8 cellular contexts compared by ENCODE assay signal in the genomic region with DNA sequence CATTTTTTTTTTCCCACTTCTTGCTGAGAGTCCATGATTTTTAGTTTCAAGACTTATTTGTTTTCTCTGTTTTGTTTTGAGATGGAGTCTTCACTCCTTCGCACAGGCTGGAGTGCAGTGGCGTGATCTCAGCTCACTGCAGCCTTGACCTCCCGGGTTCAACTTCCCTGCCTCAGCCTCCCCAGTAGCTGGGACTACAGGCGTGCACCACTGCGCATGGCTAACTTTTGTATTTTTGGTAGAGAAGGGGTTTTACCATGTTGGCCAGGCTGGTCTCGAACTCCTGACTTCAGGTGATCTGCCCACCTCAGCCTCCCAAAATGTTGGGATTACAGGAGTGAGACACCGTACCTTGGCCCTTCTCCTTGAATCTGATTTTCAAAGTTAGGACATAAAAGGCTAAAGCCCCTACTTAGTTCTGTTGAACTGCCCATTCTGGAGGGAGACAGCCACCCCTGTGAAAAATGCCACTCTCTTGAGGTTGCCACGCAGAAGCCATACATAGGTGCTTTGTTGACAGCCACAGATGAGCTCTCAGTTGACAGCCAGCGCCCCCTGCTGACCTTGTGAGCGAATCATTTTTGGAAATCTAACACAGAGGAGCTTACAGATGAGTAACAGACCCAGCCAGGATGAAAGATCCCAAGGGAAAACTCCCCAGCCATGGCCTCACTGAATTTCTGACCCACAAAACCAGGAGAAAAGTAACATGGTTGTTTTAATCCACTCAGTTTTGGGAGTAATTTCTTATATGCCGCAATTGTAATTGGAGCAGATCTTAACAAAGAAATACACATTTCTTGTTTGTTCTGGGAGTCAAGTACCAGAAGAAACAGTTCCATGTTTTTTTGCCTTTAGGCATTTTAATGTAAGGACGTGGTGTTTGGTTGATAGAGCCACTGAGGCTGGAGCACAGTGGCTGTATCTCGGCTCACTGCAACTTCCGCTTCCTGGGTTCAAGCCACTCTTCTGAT. TPM values are rescaled to one million over a fixed set of nuclear protein-coding genes. Genes with fewer than 3 reads are reported as not detected.
DNase-seq lines count a peak whose midpoint lies in the region; ATAC-seq and TF ChIP-seq lines count a peak whose summit lies in the region.

No MANE protein-coding gene starts in this region.

- CTCF ChIA-PET in Caco-2 (lab: Charles Lee) = interaction anchor here (0.6 to 1.9 kb wide), 25 partner anchors 10 to 482 kb away, joined by 3 to 26 read pairs (median 4); a partner anchor contains a TSS

- no peaks in the 10 kb centered on the region for H3K36me3 Mint-ChIP-seq in Caco-2 (ENCODE audit: insufficient read depth, unreplicated experiment)
- no peaks in the 10 kb centered on the region for H3K36me3 Mint-ChIP-seq in activated T-helper 1 cell treated with anti-CD3 and anti-CD28 coated beads, Interleukin-12 subunit alpha, Interleukin-12 subunit beta, Interleukin-2, Interleukin-4 antibody, amounts not matched to agents 30 ng/mL and 10 ng/mL and 1 ng/mL, durations not matched to agents 14 hours and 24 hours and 36 hours (ENCODE audit: low read depth)

- no peaks in the 10 kb centered on the region for H3K9me3 Mint-ChIP-seq in Caco-2 (ENCODE audit: unreplicated experiment)
- H3K9me3 Mint-ChIP-seq in activated T-helper 1 cell treated with anti-CD3 and anti-CD28 coated beads, Interleukin-12 subunit alpha, Interleukin-12 subunit beta, Interleukin-2, Interleukin-4 antibody, amounts not matched to agents 30 ng/mL and 10 ng/mL and 1 ng/mL, durations not matched to agents 14 hours and 24 hours and 36 hours = no peaks in the 10 kb centered on the region

- H3K4me3 ChIP-seq in Caco-2 (ENCODE audit: low read depth, low read length) (no peak overlapping the region), LNCaP clone FGC (ENCODE audit: low read depth, low read length) (no peak overlapping the region), fibroblast of villous mesenchyme (ENCODE audit: low read depth, low read length) (no peak overlapping the region)

- H3K4me3 Mint-ChIP-seq in Caco-2 (ENCODE audit: unreplicated experiment) = no peak overlapping the region
- H3K4me3 Mint-ChIP-seq in activated T-helper 1 cell treated with anti-CD3 and anti-CD28 coated beads, Interleukin-12 subunit alpha, Interleukin-12 subunit beta, Interleukin-2, Interleukin-4 antibody, amounts not matched to agents 30 ng/mL and 10 ng/mL and 1 ng/mL, durations not matched to agents 14 hours and 24 hours and 36 hours = no peak overlapping the region

- no peak overlapping the region for H3K27ac Mint-ChIP-seq in Caco-2 (ENCODE audit: unreplicated experiment)
- H3K27ac Mint-ChIP-seq in activated T-helper 1 cell treated with anti-CD3 and anti-CD28 coated beads, Interleukin-12 subunit alpha, Interleukin-12 subunit beta, Interleukin-2, Interleukin-4 antibody, amounts not matched to agents 30 ng/mL and 10 ng/mL and 1 ng/mL, durations not matched to agents 14 hours and 24 hours and 36 hours = no peak overlapping the region

- H3K4me1 Mint-ChIP-seq in Caco-2 (ENCODE audit: low read depth, unreplicated experiment) = peaks cover 9% of the 10 kb centered on the region
- H3K4me1 Mint-ChIP-seq in activated T-helper 1 cell treated with anti-CD3 and anti-CD28 coated beads, Interleukin-12 subunit alpha, Interleukin-12 subunit beta, Interleukin-2, Interleukin-4 antibody, amounts not matched to agents 30 ng/mL and 10 ng/mL and 1 ng/mL, durations not matched to agents 14 hours and 24 hours and 36 hours (ENCODE audit: low read depth) = peaks cover 9% of the 10 kb centered on the region

- intact Hi-C loops in Caco-2 (cut with micrococcal nuclease; ENCODE audit: unreplicated experiment) = loop anchor here (1.0 to 10.0 kb wide), 4 partner anchors 78 to 317 kb away; a partner anchor contains a TSS
- intact Hi-C loops in activated T-helper 1 cell treated with anti-CD3 and anti-CD28 coated beads, Interleukin-12 subunit alpha, Interleukin-12 subunit beta, Interleukin-2, Interleukin-4 antibody, amounts not matched to agents 30 ng/mL and 10 ng/mL and 1 ng/mL, durations not matched to agents 14 hours and 24 hours and 36 hours (cut with micrococcal nuclease) = loop anchor here (1.0 to 5.0 kb wide), 7 partner anchors 66 to 396 kb away; a partner anchor contains a TSS

- no peaks in the 10 kb centered on the region for H3K4me1 ChIP-seq in Caco-2

- POLR2A ChIA-PET in Caco-2 (lab: Charles Lee) = interaction anchor here (1.0 kb wide), 1 partner anchor 78 kb away, joined by 3 read pairs; a partner anchor contains a TSS

- BruUV-seq in Caco-2 (replicated peaks; lab: Mats Ljungman, UMichigan) = no TSS peak

- H3K36me3 ChIP-seq in Caco-2 (ENCODE audit: control insufficient read depth, insufficient read depth, low read length) = no peaks in the 10 kb centered on the region

- H3K27me3 ChIP-seq in Caco-2 (replicated peaks; ENCODE audit: control insufficient read depth, insufficient read depth, low read length) = no peaks in the 10 kb centered on the region

- DNase-seq in Caco-2 = peak; percentile 85 to 87
- DNase-seq in LNCaP clone FGC (ENCODE audit: low read depth) = peak; percentile 63
- peak; percentile 85 for DNase-seq in RPMI7951 (ENCODE audit: low read depth)
- peak; percentile 70 for DNase-seq in activated T-helper 1 cell treated with anti-CD3 and anti-CD28 coated beads, Interleukin-12 subunit alpha, Interleukin-12 subunit beta, Interleukin-2, Interleukin-4 antibody, amounts not matched to agents 30 ng/mL and 10 ng/mL and 1 ng/mL, durations not matched to agents 14 hours and 24 hours and 36 hours (ENCODE audit: low spot score)
- DNase-seq in fibroblast of villous mesenchyme (ENCODE audit: low read depth) = peak; percentile 87
- DNase-seq in non-pigmented ciliary epithelial cell (ENCODE audit: low read depth) = peak; percentile 45
- DNase-seq in superior temporal gyrus (ENCODE audit: extremely low spot score) = peak; percentile 94

- H3K27me3 Mint-ChIP-seq in Caco-2 (ENCODE audit: insufficient read depth, unreplicated experiment) = peaks cover 6% of the 10 kb centered on the region
- peaks cover 4% of the 10 kb centered on the region for H3K27me3 Mint-ChIP-seq in activated T-helper 1 cell treated with anti-CD3 and anti-CD28 coated beads, Interleukin-12 subunit alpha, Interleukin-12 subunit beta, Interleukin-2, Interleukin-4 antibody, amounts not matched to agents 30 ng/mL and 10 ng/mL and 1 ng/mL, durations not matched to agents 14 hours and 24 hours and 36 hours (ENCODE audit: insufficient read depth)

- TF ChIP-seq CTCF in Caco-2 (IDR thresholded peaks at IDR 0.05; ENCODE audit: insufficient read depth in 1 of 2, low read depth in 1 of 2, low read length in 1 of 2, severe bottlenecking in 1 of 2, unreplicated experiment in 1 of 2) (peak; percentile 92 to 94), LNCaP clone FGC (IDR thresholded peaks at IDR 0.05; ENCODE audit: control insufficient read depth, extremely low read depth, insufficient read depth) (peak; percentile 92), fibroblast of villous mesenchyme (IDR thresholded peaks at IDR 0.05; ENCODE audit: insufficient read depth, low read depth, low read length) (peak; percentile 90)

- peak; percentile 83 for ATAC-seq in GM21515 (IDR thresholded peaks at IDR 0.05; ENCODE audit: unreplicated experiment)

- H3K9me3 ChIP-seq in Caco-2 = no peaks in the 10 kb centered on the region

RNA-seq across cellular contexts. Expression of a gene that starts 38.8 kb away (rescaled TPM):
- total RNA-seq in Caco-2 (2022) (not detected in 2 replicates), fibroblast of villous mesenchyme (not detected in 2 replicates)
- total RNA-seq in RPMI7951 (2014; rRNA removed; shearing (Covaris generic)) = not detected in 2 replicates
- not detected in 2 replicates for total RNA-seq in activated T-helper 1 cell treated with anti-CD3 and anti-CD28 coated beads, Interleukin-12 subunit alpha, Interleukin-12 subunit beta, Interleukin-2, Interleukin-4 antibody, amounts not matched to agents 30 ng/mL and 10 ng/mL and 1 ng/mL, durations not matched to agents 14 hours and 24 hours and 36 hours

RNA-seq across cellular contexts. Expression of a gene that starts 47.2 kb away (rescaled TPM):
- 21.6 and 23.0 TPM in 2 replicates for total RNA-seq in Caco-2 (2022)
- 7.2 and 10.0 TPM in 2 replicates for total RNA-seq in RPMI7951 (2014; rRNA removed; shearing (Covaris generic))
- 31.0 and 33.1 TPM in 2 replicates for total RNA-seq in activated T-helper 1 cell treated with anti-CD3 and anti-CD28 coated beads, Interleukin-12 subunit alpha, Interleukin-12 subunit beta, Interleukin-2, Interleukin-4 antibody, amounts not matched to agents 30 ng/mL and 10 ng/mL and 1 ng/mL, durations not matched to agents 14 hours and 24 hours and 36 hours
- total RNA-seq in fibroblast of villous mesenchyme = 3.5 TPM in 2 replicates
